28 cellular contexts compared by ENCODE assay signal in the genomic region with DNA sequence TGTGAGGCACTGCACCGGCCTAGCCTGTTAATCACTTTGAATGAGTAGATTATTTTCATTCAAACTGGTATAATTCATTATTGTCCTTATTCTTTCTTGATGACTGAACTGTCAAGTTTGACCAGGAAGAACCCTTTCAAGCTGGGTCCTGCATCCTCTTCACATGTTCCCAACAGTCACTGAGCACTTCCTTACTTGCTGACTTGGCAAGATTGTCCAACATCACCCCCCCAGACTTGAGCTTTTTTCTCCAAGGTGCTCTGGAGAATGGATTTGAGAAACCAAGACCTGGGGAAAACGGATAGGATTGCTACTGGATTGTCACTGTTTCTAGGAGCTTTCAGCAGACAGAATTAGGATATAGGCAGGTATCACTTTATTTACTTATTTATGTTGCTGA. TPM values are rescaled to one million over a fixed set of nuclear protein-coding genes. Genes with fewer than 3 reads are reported as not detected.
DNase-seq lines count a peak whose midpoint lies in the region; ATAC-seq and TF ChIP-seq lines count a peak whose summit lies in the region.
"Had no signal": no experiment of that assay in that cellular context is flagged by ENCODE, and none has a peak within 500 bp of the region (broad histone marks: within the 10 kb centered on the region; RNA-seq: fewer than 3 reads in every experiment).

No MANE protein-coding gene starts in this region.

- no peaks in the 10 kb centered on the region for H3K27me3 ChIP-seq in CD4-positive, alpha-beta T cell (ENCODE audit: control insufficient read depth, insufficient read depth, low read length)
- H3K27me3 ChIP-seq in naive thymus-derived CD4-positive, alpha-beta T cell (ENCODE audit: control insufficient read depth in 2 of 2, insufficient read depth in 2 of 2, low read length in 2 of 2): no peaks in the 10 kb centered on the region
- H3K27me3 ChIP-seq in upper lobe of left lung: no peaks in the 10 kb centered on the region
- H3K27me3 ChIP-seq: BLaER1, SJCRH30 had no signal

- peaks cover 44% of the 10 kb centered on the region for H3K36me3 Mint-ChIP-seq in activated naive CD4-positive, alpha-beta T cell treated with anti-CD3 and anti-CD28 coated beads for 36 hours (ENCODE audit: low read depth)
- H3K36me3 Mint-ChIP-seq in CD4-positive, alpha-beta T cell (ENCODE audit: low read depth): peaks cover 96% of the 10 kb centered on the region
- peaks cover 99% of the 10 kb centered on the region for H3K36me3 Mint-ChIP-seq in activated T-helper 17 cell treated with anti-CD3 and anti-CD28 coated beads, Interleukin-2, amount 50 U/mL, for 72 hours (ENCODE audit: low read depth)
- H3K36me3 Mint-ChIP-seq in naive thymus-derived CD4-positive, alpha-beta T cell: peaks cover 13 to 61% (median 33%) of the 10 kb centered on the region in 5 donors
- H3K36me3 Mint-ChIP-seq: IgD-negative memory B cell had no signal

- no peaks in the 10 kb centered on the region for H3K4me1 ChIP-seq in naive thymus-derived CD4-positive, alpha-beta T cell (ENCODE audit: control insufficient read depth in 2 of 2, insufficient read depth in 2 of 2, low read length in 2 of 2)
- H3K4me1 ChIP-seq in mucosa of descending colon (ENCODE audit: low read depth): peaks cover 9% of the 10 kb centered on the region
- H3K4me1 ChIP-seq in upper lobe of left lung: no peaks in the 10 kb centered on the region
- H3K4me1 ChIP-seq: BLaER1, Caco-2, SJCRH30 had no signal

- no peak for TF ChIP-seq POLR2A in upper lobe of left lung (IDR thresholded peaks at IDR 0.05)

- H3K4me3 Mint-ChIP-seq in activated naive CD4-positive, alpha-beta T cell treated with anti-CD3 and anti-CD28 coated beads for 36 hours: no peak overlapping the region
- H3K4me3 Mint-ChIP-seq in CD4-positive, alpha-beta T cell: no peak overlapping the region
- no peak overlapping the region for H3K4me3 Mint-ChIP-seq in activated T-helper 17 cell treated with anti-CD3 and anti-CD28 coated beads, Interleukin-2, amount 50 U/mL, for 72 hours
- no peak overlapping the region for H3K4me3 Mint-ChIP-seq in naive thymus-derived CD4-positive, alpha-beta T cell
- H3K4me3 Mint-ChIP-seq: CD4-positive, alpha-beta memory T cell; IgD-negative memory B cell had no signal

- 50 to 94% methylated on average over 1 to 2 of the region's 2 CpGs for WGBS in upper lobe of left lung, 2 donors

- intact Hi-C loops in activated naive CD4-positive, alpha-beta T cell treated with anti-CD3 and anti-CD28 coated beads for 36 hours (cut with micrococcal nuclease): no loop called here
- intact Hi-C loops in CD4-positive, alpha-beta T cell (cut with DNase I, micrococcal nuclease): no loop called here
- intact Hi-C loops in naive thymus-derived CD4-positive, alpha-beta T cell (cut with micrococcal nuclease): no loop called here
- intact Hi-C loops in mucosa of descending colon (cut with DNase I, micrococcal nuclease): no loop called here

- POLR2A ChIA-PET in CD4-positive, alpha-beta T cell (lab: Charles Lee): no interaction called here
- POLR2A ChIA-PET in naive thymus-derived CD4-positive, alpha-beta T cell (lab: Charles Lee): no interaction called here

- ATAC-seq in CD4-positive, alpha-beta T cell (ENCODE audit: poor library complexity): no peak
- no peak for ATAC-seq in activated T-helper 17 cell treated with anti-CD3 and anti-CD28 coated beads, Interleukin-2, amount 50 U/mL, for 72 hours (replicated peaks)
- no peak for ATAC-seq in naive thymus-derived CD4-positive, alpha-beta T cell
- ATAC-seq in mucosa of descending colon (no peak), upper lobe of left lung (ENCODE audit: low FRiP score in 2 of 2) (no peak)
- ATAC-seq: GM12878, Right ventricle myocardium inferior, SK-N-SH treated with all-trans-retinoic acid at 6 μM for 48 hours had no signal

- peaks cover 2% of the 10 kb centered on the region for H3K4me1 Mint-ChIP-seq in activated naive CD4-positive, alpha-beta T cell treated with anti-CD3 and anti-CD28 coated beads for 36 hours (ENCODE audit: low read depth)
- peaks cover 7% of the 10 kb centered on the region for H3K4me1 Mint-ChIP-seq in CD4-positive, alpha-beta T cell (ENCODE audit: low read depth)
- peaks cover 11% of the 10 kb centered on the region for H3K4me1 Mint-ChIP-seq in activated T-helper 17 cell treated with anti-CD3 and anti-CD28 coated beads, Interleukin-2, amount 50 U/mL, for 72 hours
- H3K4me1 Mint-ChIP-seq in naive thymus-derived CD4-positive, alpha-beta T cell: peaks cover 0 to 10% (median 4%) of the 10 kb centered on the region in 7 donors

- no peak for TF ChIP-seq CTCF in CD4-positive, alpha-beta T cell (IDR thresholded peaks at IDR 0.05)
- no peak for TF ChIP-seq CTCF in mucosa of descending colon (IDR thresholded peaks at IDR 0.05)
- no peak for TF ChIP-seq CTCF in upper lobe of left lung (IDR thresholded peaks at IDR 0.05)

- DNase-seq in activated naive CD4-positive, alpha-beta T cell treated with anti-CD3 and anti-CD28 coated beads for 36 hours: no peak
- DNase-seq in activated naive CD4-positive, alpha-beta T cell treated with Interleukin-2 at 50 U/mL for 16 hours: no peak
- DNase-seq in CD4-positive, alpha-beta T cell: no peak
- no peak for DNase-seq in naive thymus-derived CD4-positive, alpha-beta T cell
- DNase-seq in mucosa of descending colon (no peak), upper lobe of left lung (no peak), dermis blood vessel endothelial cell (no peak)
- DNase-seq: Caco-2; CD4-positive, alpha-beta memory T cell; EL; GDM1; GOT3; HCEC 1CT; MV-4-11; NCI-H2029; NCI-H446 treated with DMSO at 0.1 percent for 48 hours; NCI-H526; PC-9; SJCRH30 had no signal

- H3K36me3 ChIP-seq in naive thymus-derived CD4-positive, alpha-beta T cell (ENCODE audit: control insufficient read depth in 2 of 3, insufficient read depth in 3 of 3, low read length in 3 of 3): peaks cover 38 to 91% (median 55%) of the 10 kb centered on the region in 3 experiments
- H3K36me3 ChIP-seq in mucosa of descending colon (ENCODE audit: low read depth) (no peaks in the 10 kb centered on the region), upper lobe of left lung (peaks cover 14 to 100% (median 72%) of the 10 kb centered on the region in 4 donors)

- no peaks in the 10 kb centered on the region for H3K9me3 ChIP-seq in CD4-positive, alpha-beta T cell (ENCODE audit: control insufficient read depth, low read length)
- H3K9me3 ChIP-seq in naive thymus-derived CD4-positive, alpha-beta T cell (ENCODE audit: control insufficient read depth in 2 of 3, low read length in 3 of 3): no peaks in the 10 kb centered on the region
- H3K9me3 ChIP-seq in mucosa of descending colon (no peaks in the 10 kb centered on the region), upper lobe of left lung (no peaks in the 10 kb centered on the region)
- H3K9me3 ChIP-seq: BLaER1, Caco-2, SJCRH30 had no signal

- H3K27ac Mint-ChIP-seq in activated naive CD4-positive, alpha-beta T cell treated with anti-CD3 and anti-CD28 coated beads for 36 hours: peak overlapping the region; percentile 52
- peak overlapping the region; percentile 28 for H3K27ac Mint-ChIP-seq in CD4-positive, alpha-beta T cell
- peak overlapping the region; percentile 5 for H3K27ac Mint-ChIP-seq in activated T-helper 17 cell treated with anti-CD3 and anti-CD28 coated beads, Interleukin-2, amount 50 U/mL, for 72 hours
- peak overlapping the region in 5 of 9 donors; percentile 37 to 75 (median 57) for H3K27ac Mint-ChIP-seq in naive thymus-derived CD4-positive, alpha-beta T cell
- H3K27ac Mint-ChIP-seq: IgD-negative memory B cell had no signal

- H3K27me3 Mint-ChIP-seq in activated naive CD4-positive, alpha-beta T cell treated with anti-CD3 and anti-CD28 coated beads for 36 hours (ENCODE audit: low read depth): no peaks in the 10 kb centered on the region
- H3K27me3 Mint-ChIP-seq in CD4-positive, alpha-beta T cell: no peaks in the 10 kb centered on the region
- no peaks in the 10 kb centered on the region for H3K27me3 Mint-ChIP-seq in activated T-helper 17 cell treated with anti-CD3 and anti-CD28 coated beads, Interleukin-2, amount 50 U/mL, for 72 hours
- H3K27me3 Mint-ChIP-seq in naive thymus-derived CD4-positive, alpha-beta T cell: no peaks in the 10 kb centered on the region
- H3K27me3 Mint-ChIP-seq: CD4-positive, alpha-beta memory T cell; IgD-negative memory B cell had no signal

- no peak overlapping the region for H3K4me3 ChIP-seq in naive thymus-derived CD4-positive, alpha-beta T cell (ENCODE audit: low read length)
- H3K4me3 ChIP-seq in mucosa of descending colon (no peak overlapping the region), upper lobe of left lung (no peak overlapping the region)
- H3K4me3 ChIP-seq: BLaER1, GM12878, PC-9, SJCRH30 had no signal

- CTCF ChIA-PET in activated naive CD4-positive, alpha-beta T cell treated with anti-CD3 and anti-CD28 coated beads for 36 hours (lab: Charles Lee): no interaction called here
- CTCF ChIA-PET in CD4-positive, alpha-beta T cell (lab: Charles Lee): interaction anchor here (1.3 kb wide), 1 partner anchor 100 kb away, joined by 4 read pairs; no protein-coding TSS in a partner anchor
- CTCF ChIA-PET in naive thymus-derived CD4-positive, alpha-beta T cell (lab: Charles Lee): no interaction called here

- H3K27ac ChIP-seq in CD4-positive, alpha-beta T cell (ENCODE audit: low read depth, low read length): no peak overlapping the region
- no peak overlapping the region for H3K27ac ChIP-seq in naive thymus-derived CD4-positive, alpha-beta T cell (ENCODE audit: low read depth, low read length)
- H3K27ac ChIP-seq in upper lobe of left lung: no peak overlapping the region
- H3K27ac ChIP-seq: BLaER1, PC-9, SJCRH30 had no signal

- no peak for TF ChIP-seq EP300 in upper lobe of left lung (IDR thresholded peaks at IDR 0.05)

- no peaks in the 10 kb centered on the region for H3K9me3 Mint-ChIP-seq in activated naive CD4-positive, alpha-beta T cell treated with anti-CD3 and anti-CD28 coated beads for 36 hours
- no peaks in the 10 kb centered on the region for H3K9me3 Mint-ChIP-seq in CD4-positive, alpha-beta T cell
- no peaks in the 10 kb centered on the region for H3K9me3 Mint-ChIP-seq in activated T-helper 17 cell treated with anti-CD3 and anti-CD28 coated beads, Interleukin-2, amount 50 U/mL, for 72 hours
- H3K9me3 Mint-ChIP-seq in naive thymus-derived CD4-positive, alpha-beta T cell: no peaks in the 10 kb centered on the region
- H3K9me3 Mint-ChIP-seq: CD4-positive, alpha-beta memory T cell; IgD-negative memory B cell had no signal

RNA-seq across cellular contexts. Expression of gene GSG1L, which starts 55.1 kb away (rescaled TPM):
- total RNA-seq in activated naive CD4-positive, alpha-beta T cell treated with anti-CD3 and anti-CD28 coated beads for 36 hours: not detected
- total RNA-seq in CD4-positive, alpha-beta T cell: not detected
- under 1 TPM in 1 of 2 donors, not detected in 1; 0.29 TPM for total RNA-seq in activated T-helper 17 cell treated with anti-CD3 and anti-CD28 coated beads, Interleukin-2, amount 50 U/mL, for 72 hours
- total RNA-seq in naive thymus-derived CD4-positive, alpha-beta T cell: under 1 TPM in 1 of 5 experiments, not detected in 4; 0.10 TPM
- not detected for polyA plus RNA-seq in naive thymus-derived CD4-positive, alpha-beta T cell
- total RNA-seq in mucosa of descending colon: 1 to 10 TPM in 1 of 3 donors, under 1 TPM in 1, not detected in 1; 0.46 to 1.2 TPM
- 1 to 10 TPM in 1 of 6 donors, not detected in 5; 2.2 TPM for total RNA-seq in upper lobe of left lung
- not detected in 2 replicates for total RNA-seq in dermis blood vessel endothelial cell
- total RNA-seq: A172; Caco-2; CD4-positive, alpha-beta memory T cell; GM12878; PC-9; RPMI7951; SJCRH30 had no signal
- polyA plus RNA-seq: AG04450, GM12878, IgD-negative memory B cell had no signal

Comparison
In these comparisons a context has a peak if more than half of its experiments do, and no peak if none do; other contexts are left out.
1. H3K27ac Mint-ChIP-seq: peak in every context shown above with its lines; median percentile 57 in naive thymus-derived CD4-positive, alpha-beta T cell; 52 in activated naive CD4-positive, alpha-beta T cell treated with anti-CD3 and anti-CD28 coated beads for 36 hours; 28 in CD4-positive, alpha-beta T cell; 5 in activated T-helper 17 cell treated with anti-CD3 and anti-CD28 coated beads, Interleukin-2, amount 50 U/mL, for 72 hours.